In genomic region chr3:194383276-194383940, GRCh38 we compare ENCODE assay signal across 22 cellular contexts. TPM values are rescaled to one million over a fixed set of nuclear protein-coding genes. Genes with fewer than 3 reads are reported as not detected.
"Had no signal": no experiment of that assay in that cellular context is flagged by ENCODE, and none has a peak within 500 bp of the region (broad histone marks: within the 10 kb centered on the region; RNA-seq: fewer than 3 reads in every experiment).

No MANE protein-coding gene starts in this region.

- H3K4me2 ChIP-seq: hepatocyte had no signal

- H3K27ac ChIP-seq: ascending aorta, hepatocyte, stomach, testis, upper lobe of right lung had no signal

- H3K4me3 ChIP-seq: ascending aorta, hepatocyte, stomach, testis, upper lobe of right lung had no signal

- H3K4me1 Mint-ChIP-seq: activated CD4-positive, alpha-beta T cell treated with anti-CD3 and anti-CD28 coated beads for 36 hours; natural killer cell; T-cell had no signal

- H3K4me3 Mint-ChIP-seq: activated CD4-positive, alpha-beta T cell treated with anti-CD3 and anti-CD28 coated beads for 36 hours; natural killer cell; T-cell; WTC11 had no signal

- H3K36me3 Mint-ChIP-seq: natural killer cell, T-cell, WTC11 had no signal

- H3K27ac Mint-ChIP-seq: activated CD4-positive, alpha-beta T cell treated with anti-CD3 and anti-CD28 coated beads for 36 hours; activated T-helper 2 cell treated with anti-CD3 and anti-CD28 coated beads, Interferon-gamma antibody, Interleukin-2, Interleukin-4, amounts not matched to agents 10 μg/mL and 5 μg/mL and 100 μg/mL, durations not matched to agents 14 hours and 24 hours and 36 hours; natural killer cell; progenitor cell of endocrine pancreas; T-cell; WTC11 had no signal

- H3K79me2 ChIP-seq: hepatocyte had no signal

- H3K36me3 ChIP-seq: ascending aorta, stomach, upper lobe of right lung had no signal

- H3K9me3 Mint-ChIP-seq: activated T-helper 2 cell treated with anti-CD3 and anti-CD28 coated beads, Interferon-gamma antibody, Interleukin-2, Interleukin-4, amounts not matched to agents 10 μg/mL and 5 μg/mL and 100 μg/mL, durations not matched to agents 14 hours and 24 hours and 36 hours; natural killer cell; T-cell; WTC11 had no signal

- ATAC-seq: activated CD4-positive, alpha-beta T cell treated with anti-CD3 and anti-CD28 coated beads for 36 hours; natural killer cell; SK-N-SH treated with all-trans-retinoic acid at 6 μM for 48 hours; upper lobe of right lung had no signal

- H3K27me3 ChIP-seq: ascending aorta, hepatocyte, testis had no signal

- DNase-seq: activated CD4-positive, alpha-beta T cell treated with anti-CD3 and anti-CD28 coated beads for 36 hours; activated CD4-positive, alpha-beta T cell treated with anti-CD3 and anti-CD28 coated beads, Interleukin-2, amount 50 U/mL, for 48 hours; activated naive CD4-positive, alpha-beta T cell treated with Interleukin-2 at 50 U/mL for 16 hours; activated T-cell treated with anti-CD3 and anti-CD28 coated beads, Interleukin-2, amount 50 U/mL, for 1 hour; cerebellar nuclear complex; effector memory CD4-positive, alpha-beta T cell; foreskin fibroblast; natural killer cell; nucleus accumbens; stimulated activated CD4-positive, alpha-beta T cell treated with anti-CD3 and anti-CD28 coated beads, Interleukin-2, amount 100 ng/mL, for 48 hours; stomach; testis had no signal

- H3K4me1 ChIP-seq: ascending aorta, testis, upper lobe of right lung had no signal

RNA-seq across cellular contexts. Expression of gene LRRC15, which starts 13.9 kb away (rescaled TPM):
- total RNA-seq: activated T-helper 2 cell treated with anti-CD3 and anti-CD28 coated beads, Interferon-gamma antibody, Interleukin-2, Interleukin-4, amounts not matched to agents 10 μg/mL and 5 μg/mL and 100 μg/mL, durations not matched to agents 14 hours and 24 hours and 36 hours; ascending aorta; glomerular endothelial cell; hepatocyte; natural killer cell; progenitor cell of endocrine pancreas; T-cell had no signal
- polyA plus RNA-seq: hepatocyte had no signal

RNA-seq across cellular contexts. Expression of gene GP5, which starts 15.7 kb away (rescaled TPM):
- total RNA-seq: glomerular endothelial cell had no signal
- polyA plus RNA-seq: hepatocyte, stomach had no signal

RNA-seq across cellular contexts. Expression of gene CPN2, which starts 32.3 kb away (rescaled TPM):
- total RNA-seq: activated CD4-positive, alpha-beta T cell treated with anti-CD3 and anti-CD28 coated beads for 36 hours; activated T-helper 2 cell treated with anti-CD3 and anti-CD28 coated beads, Interferon-gamma antibody, Interleukin-2, Interleukin-4, amounts not matched to agents 10 μg/mL and 5 μg/mL and 100 μg/mL, durations not matched to agents 14 hours and 24 hours and 36 hours; ascending aorta; glomerular endothelial cell; natural killer cell; progenitor cell of endocrine pancreas; skeletal muscle tissue; stomach; upper lobe of right lung had no signal
- polyA plus RNA-seq: stomach had no signal
